In genomic region chr11:27485930-27486773, GRCh38 we compare ENCODE assay signal across 8 cellular contexts. TPM values are rescaled to one million over a fixed set of nuclear protein-coding genes. Genes with fewer than 3 reads are reported as not detected.
A peak's percentile ranks its signal among the peaks of the same experiment; 100 is the strongest.
DNase-seq lines count a peak whose midpoint lies in the region; ATAC-seq, FAIRE-seq and TF ChIP-seq lines count a peak whose summit lies in the region.

No MANE protein-coding gene starts in this region.

- no peak overlapping the region for H2AFZ ChIP-seq in GM12878 (ENCODE audit: control insufficient read depth, low read depth, low read length)

- no peaks in the 10 kb centered on the region for H3K27me3 ChIP-seq in GM12878 (replicated peaks in 1 of 2; ENCODE audit: control insufficient read depth in 2 of 2, insufficient read depth in 2 of 2, low read length in 1 of 2)

- H3K4me1 Mint-ChIP-seq in stimulated activated naive CD8-positive, alpha-beta T cell treated with anti-CD3 and anti-CD28 coated beads, Interleukin-15, amount 100 ng/mL, for 72 hours, result no peaks in the 10 kb centered on the region

- peak; percentile 63 for DNase-seq in A172 (ENCODE audit: low spot score)
- DNase-seq in NCI-H69 (lab: John Stamatoyannopoulos, UW), result peak; percentile 76
- no peak for DNase-seq in GM12878 (ENCODE audit: low read depth, low spot score)
- peak; percentile 26 for DNase-seq in iPS-NIHi7 (ENCODE audit: extremely low spot score)
- peak in 1 of 2 donors; percentile 33 for DNase-seq in stimulated activated naive CD8-positive, alpha-beta T cell treated with anti-CD3 and anti-CD28 coated beads, Interleukin-15, amount 100 ng/mL, for 72 hours

- no peak overlapping the region for H3K9ac ChIP-seq in GM12878 (ENCODE audit: control insufficient read depth, insufficient read depth, low read length)

- no peak overlapping the region for H3K27ac ChIP-seq in GM12878 (ENCODE audit: control insufficient read depth, insufficient read depth)

- peak; percentile 96 for TF ChIP-seq RAD21 in GM12878 (IDR thresholded peaks at IDR 0.05; ENCODE audit: insufficient read depth, low read depth, low read length)

- SMC1A ChIA-PET in GM12878 (lab: Charles Lee; ENCODE audit: uncharacterized antibody, unreplicated experiment), result interaction anchor here (0.6 to 6.4 kb wide), 30 partner anchors 8 to 1840 kb away, joined by 3 to 73 read pairs (median 4); partner anchors contain the start of gene LGR4

- H3K27me3 Mint-ChIP-seq in stimulated activated naive CD8-positive, alpha-beta T cell treated with anti-CD3 and anti-CD28 coated beads, Interleukin-15, amount 100 ng/mL, for 72 hours, result no peaks in the 10 kb centered on the region

- H3K9me3 ChIP-seq in GM12878 (replicated peaks; ENCODE audit: control insufficient read depth, insufficient read depth, low read length), result no peaks in the 10 kb centered on the region

- H3K4me3 Mint-ChIP-seq in stimulated activated naive CD8-positive, alpha-beta T cell treated with anti-CD3 and anti-CD28 coated beads, Interleukin-15, amount 100 ng/mL, for 72 hours, result no peak overlapping the region

- H3K9me3 Mint-ChIP-seq in stimulated activated naive CD8-positive, alpha-beta T cell treated with anti-CD3 and anti-CD28 coated beads, Interleukin-15, amount 100 ng/mL, for 72 hours, result no peaks in the 10 kb centered on the region

- CTCF ChIA-PET in GM12878 (lab: Yijun Ruan, JAX), result interaction anchor here (0.6 to 10.4 kb wide), 51 partner anchors 9 to 1206 kb away, joined by 3 to 142 read pairs (median 4); partner anchors contain the start of gene LGR4

- TF ChIP-seq POLR2A in GM12878 (IDR thresholded peaks at IDR 0.05; ENCODE audit: low read depth, low read length) (no peak), GM18505 (IDR thresholded peaks at IDR 0.05; ENCODE audit: borderline replicate concordance, extremely low read depth, insufficient read depth, insufficient read length) (no peak)

- RAD21 ChIA-PET in GM12878 (lab: Charles Lee; ENCODE audit: unreplicated experiment), result interaction anchor here (0.7 to 5.5 kb wide), 16 partner anchors 10 to 1200 kb away, joined by 3 to 67 read pairs (median 4); no protein-coding TSS in a partner anchor

- no peaks in the 10 kb centered on the region for H3K79me2 ChIP-seq in GM12878 (ENCODE audit: control insufficient read depth, insufficient read depth, low read length)

- POLR2A ChIA-PET in GM12878 (lab: Charles Lee), result interaction anchor here (0.6 kb wide), 1 partner anchor 29 kb away, joined by 4 read pairs; no protein-coding TSS in a partner anchor

- H3K36me3 ChIP-seq in GM12878 (ENCODE audit: control insufficient read depth in 2 of 2, insufficient read depth in 2 of 2, low read length in 1 of 2), result peaks cover 0 to 2% of the 10 kb centered on the region in 2 experiments; a peak in 2 of 4 replicates

- peak; percentile 80 to 87 (median 82); a peak in 5 of 6 replicates for TF ChIP-seq CTCF in GM12878 (IDR thresholded peaks at IDR 0.05 in 2 of 3, conservative IDR thresholded peaks at IDR 0.05 in 1 of 3; ENCODE audit: control insufficient read depth in 2 of 3, extremely low read depth in 1 of 3, insufficient read depth in 1 of 3, low read depth in 3 of 3, low read length in 3 of 3)

- in situ Hi-C loops in GM12878 (cut with MboI), result no loop called here

- no peaks in the 10 kb centered on the region for H3K4me1 ChIP-seq in GM12878 (ENCODE audit: control insufficient read depth, insufficient read depth, low read length)

- ATAC-seq in HG03159 (IDR thresholded peaks at IDR 0.05; ENCODE audit: unreplicated experiment) (peak; percentile 71), GM12878 (peak; percentile 82), GM18505 (IDR thresholded peaks at IDR 0.05; ENCODE audit: unreplicated experiment) (no peak)
- ATAC-seq in stimulated activated naive CD8-positive, alpha-beta T cell treated with anti-CD3 and anti-CD28 coated beads, Interleukin-15, amount 100 ng/mL, for 72 hours, result peak; percentile 28

- H3K4me3 ChIP-seq in GM12878, result no peak overlapping the region

- H4K20me1 ChIP-seq in GM12878 (ENCODE audit: control insufficient read depth, insufficient read depth), result no peaks in the 10 kb centered on the region

- FAIRE-seq in G401.6 (lab: Jason Lieb, UNC), result peak; percentile 95
- FAIRE-seq in GM12878 (lab: Jason Lieb, UNC), result no peak

- WGBS in GM12878 (ENCODE audit: insufficient coverage, insufficient replicate concordance, low lambda C conversion rate, missing lambda C conversion rate), result 23% methylated on average over 4 of the region's 4 CpGs

- H3K27ac Mint-ChIP-seq in stimulated activated naive CD8-positive, alpha-beta T cell treated with anti-CD3 and anti-CD28 coated beads, Interleukin-15, amount 100 ng/mL, for 72 hours, result no peak overlapping the region

- BruUV-seq in GM12878 (replicated peaks; lab: Mats Ljungman, UMichigan), result no TSS peak

- intact Hi-C loops in GM12878 (cut with micrococcal nuclease; ENCODE audit: unreplicated experiment), result loop anchor here (1.0 to 10.0 kb wide), 5 partner anchors 124 to 1201 kb away; partner anchors contain the start of gene CCDC34

- no peak for TF ChIP-seq EP300 in GM12878 (IDR thresholded peaks at IDR 0.05; ENCODE audit: borderline replicate concordance in 1 of 2, control insufficient read depth in 1 of 2, low read depth in 2 of 2, low read length in 2 of 2)

- no peak overlapping the region for H3K4me2 ChIP-seq in GM12878 (ENCODE audit: control insufficient read depth, insufficient read depth)

TF ChIP-seq in GM12878, 131 proteins besides CTCF, POLR2A, EP300 and RAD21 (continues in another document):
- TF ChIP-seq PKNOX1 (IDR thresholded peaks at IDR 0.05), result no peak
- TF ChIP-seq NR2C1 (IDR thresholded peaks at IDR 0.05), result 0 out of 2 replicates have a peak, but pooled peaks have one; percentile 5
- no peak for TF ChIP-seq RCOR1 (conservative IDR thresholded peaks at IDR 0.05; ENCODE audit: low read depth, low read length)

RNA-seq across cellular contexts. Expression of gene LGR4, which starts 13.6 kb away (rescaled TPM):
- total RNA-seq in A172 (2014; rRNA removed; shearing (Covaris generic)), result 10.0 and 10.1 TPM in 2 replicates
- total RNA-seq in GM12878 (2013; cell fraction: nucleolus; rRNA removed), result not detected in 2 replicates
- total RNA-seq in GM12878 (2014; rRNA removed) (under 0.01 TPM in 1 of 2 replicates, not detected in the other), GM12878 (2014; rRNA removed; fragmentation: Illumina TruSeq; extraction: Trizol) (0.04 TPM in 1 of 2 replicates, not detected in the other), GM12878 (2021) (0.37 TPM in 1 of 2 replicates, not detected in the other)
- 0.14 TPM for polyA plus RNA-seq in GM12878 (2011; ENCODE audit: low read depth)
- polyA plus RNA-seq in GM12878 (2011; rRNA removed) (0.04 TPM in 1 of 2 replicates, not detected in the other), GM12878 (2014; fragmentation: Illumina TruSeq; extraction: Trizol) (0.01 and 0.08 TPM in 2 replicates), GM12878 (2014; fragmentation: Nextera tagmentation; extraction: Ambion mirVana) (not detected), GM12878 (2014; rRNA removed) (0.06 and 0.64 TPM in 2 replicates), GM12878 (2016; fragmentation: Nextera tagmentation; extraction: Ambion mirVana) (not detected)
- polyA plus RNA-seq in GM12878 (2011; cell fraction: cytosol; rRNA removed), result 0.01 TPM in 1 of 2 replicates, not detected in the other
- polyA plus RNA-seq in GM12878 (2011; cell fraction: nucleus; rRNA removed), result 0.04 and 0.06 TPM in 2 replicates
- polyA plus RNA-seq in GM12878 (2012), result 0.12 and 0.42 TPM in 2 replicates
- 0.07 TPM in 1 of 2 replicates, not detected in the other for polyA minus RNA-seq in GM12878 (2011; rRNA and poly(A)+ RNA removed)
- polyA minus RNA-seq in GM12878 (2011; cell fraction: cytosol; rRNA and poly(A)+ RNA removed), result 0.52 and 1.1 TPM in 2 replicates
- 0.19 and 0.24 TPM in 2 replicates for polyA minus RNA-seq in GM12878 (2011; cell fraction: nucleus; rRNA and poly(A)+ RNA removed)

RNA-seq across cellular contexts. Expression of gene LIN7C, which starts 20.4 kb away (rescaled TPM):
- total RNA-seq in A172 (2014; rRNA removed; shearing (Covaris generic)), result 61.4 and 73.3 TPM in 2 replicates
- 24.8 and 26.2 TPM in 2 replicates for total RNA-seq in GM12878 (2013; cell fraction: nucleolus; rRNA removed)
- total RNA-seq in GM12878 (2014; rRNA removed), result 13.8 and 18.6 TPM in 2 replicates
- total RNA-seq in GM12878 (2014; rRNA removed; fragmentation: Illumina TruSeq; extraction: Trizol), result 21.2 and 22.2 TPM in 2 replicates
- 14.9 and 16.3 TPM in 2 replicates for total RNA-seq in GM12878 (2021)
- polyA plus RNA-seq in GM12878 (2011; ENCODE audit: low read depth), result 4.3 TPM
- polyA plus RNA-seq in GM12878 (2011; rRNA removed), result 13.8 and 21.4 TPM in 2 replicates
- polyA plus RNA-seq in GM12878 (2011; cell fraction: cytosol; rRNA removed), result 5.2 and 8.2 TPM in 2 replicates
- polyA plus RNA-seq in GM12878 (2011; cell fraction: nucleus; rRNA removed), result 3.6 and 4.3 TPM in 2 replicates
- polyA plus RNA-seq in GM12878 (2012), result 7.1 and 7.2 TPM in 2 replicates
- 7.7 and 11.7 TPM in 2 replicates for polyA plus RNA-seq in GM12878 (2014; fragmentation: Illumina TruSeq; extraction: Trizol)
- 10 to 100 TPM in 1 of 2 experiments, 1 to 10 TPM in 1; 6.0 to 23.7 TPM for polyA plus RNA-seq in GM12878 (2014; fragmentation: Nextera tagmentation; extraction: Ambion mirVana)
- polyA plus RNA-seq in GM12878 (2014; rRNA removed), result 9.0 and 10.4 TPM in 2 replicates
- 10 to 100 TPM; 18.7 to 20.5 TPM for polyA plus RNA-seq in GM12878 (2016; fragmentation: Nextera tagmentation; extraction: Ambion mirVana)
- polyA minus RNA-seq in GM12878 (2011; rRNA and poly(A)+ RNA removed), result 6.8 and 8.3 TPM in 2 replicates
- polyA minus RNA-seq in GM12878 (2011; cell fraction: cytosol; rRNA and poly(A)+ RNA removed), result 6.4 and 7.6 TPM in 2 replicates
- 5.6 and 9.4 TPM in 2 replicates for polyA minus RNA-seq in GM12878 (2011; cell fraction: nucleus; rRNA and poly(A)+ RNA removed)
